Comparison of ENCODE assay signal across 10 cellular contexts in the genomic region with DNA sequence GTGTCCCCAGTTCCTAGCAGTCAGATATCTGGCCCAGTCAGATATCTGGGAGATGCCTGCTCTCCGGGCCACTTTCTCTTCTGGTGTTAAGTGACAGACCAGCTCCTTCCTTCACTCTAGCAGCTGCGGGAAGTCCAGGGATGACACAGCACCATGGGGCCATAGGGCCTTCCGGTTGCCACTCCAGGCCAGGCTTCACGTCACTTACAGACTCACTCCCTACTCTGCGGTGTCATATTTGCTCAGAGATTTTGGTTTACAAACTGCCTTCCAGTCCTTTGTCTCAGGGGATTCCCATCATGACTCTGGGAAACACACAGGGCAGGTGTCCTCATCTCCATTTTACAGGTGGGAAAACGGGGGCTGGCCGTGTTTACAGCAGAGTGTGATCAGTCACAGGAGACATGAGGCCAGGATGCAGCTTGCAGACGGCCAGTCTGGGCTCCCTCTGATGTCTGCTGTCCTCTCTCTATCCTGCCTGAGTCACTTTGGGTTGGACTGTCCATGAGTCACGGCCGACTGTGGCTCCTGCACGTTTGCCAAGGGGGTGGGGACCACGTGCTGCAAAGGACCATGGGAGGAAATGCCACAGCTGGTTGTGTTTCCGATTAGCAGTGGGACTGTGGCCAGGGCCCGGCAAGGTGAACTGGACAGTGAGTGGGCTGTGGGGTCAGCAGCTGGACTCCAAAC. TPM values are rescaled to one million over a fixed set of nuclear protein-coding genes. Genes with fewer than 3 reads are reported as not detected.
A peak's percentile ranks its signal among the peaks of the same experiment; 100 is the strongest.
DNase-seq lines count a peak whose midpoint lies in the region; ATAC-seq and TF ChIP-seq lines count a peak whose summit lies in the region.
"Had no signal": no experiment of that assay in that cellular context is flagged by ENCODE, and none has a peak within 500 bp of the region (broad histone marks: within the 10 kb centered on the region; RNA-seq: fewer than 3 reads in every experiment).

No MANE protein-coding gene starts in this region.

- no peak overlapping the region for H4K8ac ChIP-seq in mesendoderm (ENCODE audit: low read depth, low read length)

- peak; percentile 28 for ATAC-seq in CD4-positive, alpha-beta T cell (ENCODE audit: poor library complexity)
- no peak for ATAC-seq in activated naive CD8-positive, alpha-beta T cell treated with anti-CD3 and anti-CD28 coated beads, Interleukin-2, amount 10 ng/mL, durations not matched to agents 7 days and 5 days (ENCODE audit: low read depth)

- H3K36me3 ChIP-seq in right atrium auricular region, result no peaks in the 10 kb centered on the region
- no peaks in the 10 kb centered on the region for H3K36me3 ChIP-seq in mesendoderm (ENCODE audit: control insufficient read depth, insufficient read depth, low read length)

- no peak overlapping the region for H2AK5ac ChIP-seq in mesendoderm (ENCODE audit: low read length)

- H3K27ac Mint-ChIP-seq in CD4-positive, alpha-beta T cell, result peak overlapping the region; percentile 77
- H3K27ac Mint-ChIP-seq in activated naive CD8-positive, alpha-beta T cell treated with anti-CD3 and anti-CD28 coated beads, Interleukin-2, amount 10 ng/mL, durations not matched to agents 7 days and 5 days, result peak overlapping the region; percentile 65
- H3K27ac Mint-ChIP-seq: IgD-negative memory B cell had no signal

- H3K27ac ChIP-seq in CD4-positive, alpha-beta T cell (ENCODE audit: low read depth, low read length), result no peak overlapping the region
- H3K27ac ChIP-seq in right atrium auricular region, result peak overlapping the region; percentile 92 to 95
- no peak overlapping the region for H3K27ac ChIP-seq in mesendoderm (ENCODE audit: low read depth, low read length)

- no peaks in the 10 kb centered on the region for H3K27me3 ChIP-seq in CD4-positive, alpha-beta T cell (ENCODE audit: control insufficient read depth, insufficient read depth, low read length)
- H3K27me3 ChIP-seq in right atrium auricular region (no peaks in the 10 kb centered on the region), mesendoderm (ENCODE audit: insufficient read depth, low read length, poor library complexity) (no peaks in the 10 kb centered on the region)

- WGBS in mesendoderm (ENCODE audit: extremely low coverage, insufficient coverage, low lambda C conversion rate), result no CpG with 5 or more reads among the region's 14 CpGs

- no peak overlapping the region for H4K5ac ChIP-seq in mesendoderm (ENCODE audit: low read length)

- peaks cover 5% of the 10 kb centered on the region for H3K9me3 Mint-ChIP-seq in CD4-positive, alpha-beta T cell
- H3K9me3 Mint-ChIP-seq in activated naive CD8-positive, alpha-beta T cell treated with anti-CD3 and anti-CD28 coated beads, Interleukin-2, amount 10 ng/mL, durations not matched to agents 7 days and 5 days, result peaks cover 5% of the 10 kb centered on the region

- H3K9me3 ChIP-seq in CD4-positive, alpha-beta T cell (ENCODE audit: control insufficient read depth, low read length), result peaks cover 10% of the 10 kb centered on the region
- no peaks in the 10 kb centered on the region for H3K9me3 ChIP-seq in right atrium auricular region

- H3K18ac ChIP-seq in mesendoderm (ENCODE audit: low read length), result no peak overlapping the region

- H2BK5ac ChIP-seq in mesendoderm (ENCODE audit: low read length), result no peak overlapping the region

- no peak overlapping the region for H3K23ac ChIP-seq in mesendoderm (ENCODE audit: low read length)

- intact Hi-C loops in CD4-positive, alpha-beta T cell (cut with DNase I, micrococcal nuclease), result no loop called here

- H3K36me3 Mint-ChIP-seq in CD4-positive, alpha-beta T cell (ENCODE audit: low read depth), result no peaks in the 10 kb centered on the region
- peaks cover 5% of the 10 kb centered on the region for H3K36me3 Mint-ChIP-seq in activated naive CD8-positive, alpha-beta T cell treated with anti-CD3 and anti-CD28 coated beads, Interleukin-2, amount 10 ng/mL, durations not matched to agents 7 days and 5 days
- H3K36me3 Mint-ChIP-seq: IgD-negative memory B cell had no signal

- H3K4me3 Mint-ChIP-seq in CD4-positive, alpha-beta T cell, result no peak overlapping the region
- no peak overlapping the region for H3K4me3 Mint-ChIP-seq in activated naive CD8-positive, alpha-beta T cell treated with anti-CD3 and anti-CD28 coated beads, Interleukin-2, amount 10 ng/mL, durations not matched to agents 7 days and 5 days
- H3K4me3 Mint-ChIP-seq: neural crest cell had no signal

- DNase-seq in CD4-positive, alpha-beta T cell, result peak in 3 of 10 experiments; percentile 29 to 37 (median 31)
- DNase-seq in LoVo (ENCODE audit: low spot score) (peak; percentile 94), right atrium auricular region (ENCODE audit: low spot score) (peak; percentile 99), smooth muscle cell of the brain vasculature (ENCODE audit: low read depth, low spot score) (peak; percentile 82), mesendoderm (no peak), NCI-H748 treated with DMSO at 0.1 percent for 48 hours (lab: John Stamatoyannopoulos, UW) (no peak), KG1 (lab: John Stamatoyannopoulos, UW) (no peak)
- no peak for DNase-seq in activated naive CD8-positive, alpha-beta T cell treated with anti-CD3 and anti-CD28 coated beads, Interleukin-2, amount 10 ng/mL, durations not matched to agents 7 days and 5 days

- no peak overlapping the region for H2BK120ac ChIP-seq in mesendoderm (ENCODE audit: low read depth, low read length)

- H3K4me2 ChIP-seq in mesendoderm (ENCODE audit: low read length), result no peak overlapping the region

- POLR2A ChIA-PET in CD4-positive, alpha-beta T cell (lab: Charles Lee), result no interaction called here
- POLR2A ChIA-PET in activated naive CD8-positive, alpha-beta T cell treated with anti-CD3 and anti-CD28 coated beads, Interleukin-2, amount 10 ng/mL, durations not matched to agents 7 days and 5 days (lab: Charles Lee), result no interaction called here

- H3K4me1 Mint-ChIP-seq in CD4-positive, alpha-beta T cell (ENCODE audit: low read depth), result peaks cover 34% of the 10 kb centered on the region
- peaks cover 27% of the 10 kb centered on the region for H3K4me1 Mint-ChIP-seq in activated naive CD8-positive, alpha-beta T cell treated with anti-CD3 and anti-CD28 coated beads, Interleukin-2, amount 10 ng/mL, durations not matched to agents 7 days and 5 days
- H3K4me1 Mint-ChIP-seq: neural crest cell had no signal

- H2BK15ac ChIP-seq in mesendoderm (replicated peaks; ENCODE audit: low read depth), result no peak overlapping the region

- no peak for TF ChIP-seq CTCF in CD4-positive, alpha-beta T cell (IDR thresholded peaks at IDR 0.05)
- TF ChIP-seq CTCF in right atrium auricular region (IDR thresholded peaks at IDR 0.05), result no peak

- H3K4ac ChIP-seq in mesendoderm (ENCODE audit: low read depth, low read length), result no peak overlapping the region

- no peaks in the 10 kb centered on the region for H3K79me2 ChIP-seq in mesendoderm (ENCODE audit: control insufficient read depth, insufficient read depth, low read length)

- CTCF ChIA-PET in CD4-positive, alpha-beta T cell (lab: Charles Lee), result interaction anchor here (11.7 kb wide), 1 partner anchor 48 kb away, joined by 130 read pairs; no protein-coding TSS in a partner anchor

- H3K4me1 ChIP-seq in right atrium auricular region (peaks cover 0 to 69% of the 10 kb centered on the region in 2 donors), mesendoderm (ENCODE audit: control insufficient read depth, low read depth, low read length) (no peaks in the 10 kb centered on the region)

- H3K56ac ChIP-seq in mesendoderm (ENCODE audit: low read length), result no peak overlapping the region

- H3K79me1 ChIP-seq in mesendoderm (ENCODE audit: low read length), result no peaks in the 10 kb centered on the region

- H3K9ac ChIP-seq in mesendoderm (ENCODE audit: low read length), result no peak overlapping the region

- H3K27me3 Mint-ChIP-seq in CD4-positive, alpha-beta T cell, result no peaks in the 10 kb centered on the region
- H3K27me3 Mint-ChIP-seq in activated naive CD8-positive, alpha-beta T cell treated with anti-CD3 and anti-CD28 coated beads, Interleukin-2, amount 10 ng/mL, durations not matched to agents 7 days and 5 days, result no peaks in the 10 kb centered on the region

- H3K4me3 ChIP-seq in right atrium auricular region (peak overlapping the region in 1 of 2 donors; percentile 2), mesendoderm (ENCODE audit: low read length) (no peak overlapping the region)

RNA-seq across cellular contexts. Expression of gene TBC1D22A, which starts 8.2 kb away (rescaled TPM):
- total RNA-seq in CD4-positive, alpha-beta T cell, result 10 to 100 TPM; 27.1 to 31.7 TPM
- total RNA-seq in activated naive CD8-positive, alpha-beta T cell treated with anti-CD3 and anti-CD28 coated beads, Interleukin-2, amount 10 ng/mL, durations not matched to agents 7 days and 5 days, result 10 to 100 TPM; 47.2 to 49.1 TPM
- total RNA-seq in right atrium auricular region, result 10 to 100 TPM; 11.5 to 15.4 TPM
- 11.9 TPM for polyA plus RNA-seq in mesendoderm (2013, experiment 1 of 2)
- polyA plus RNA-seq in mesendoderm (2013, experiment 2 of 2), result 11.3 TPM

RNA-seq across cellular contexts. Expression of gene CERK, which starts 16.2 kb away (rescaled TPM):
- total RNA-seq in CD4-positive, alpha-beta T cell, result 10 to 100 TPM; 84.6 to 88.5 TPM
- total RNA-seq in activated naive CD8-positive, alpha-beta T cell treated with anti-CD3 and anti-CD28 coated beads, Interleukin-2, amount 10 ng/mL, durations not matched to agents 7 days and 5 days, result 10 to 100 TPM; 90.8 to 94.9 TPM
- total RNA-seq in right atrium auricular region, result 10 to 100 TPM; 46.0 to 59.8 TPM
- polyA plus RNA-seq in mesendoderm (2013, experiment 1 of 2), result 26.7 TPM
- polyA plus RNA-seq in mesendoderm (2013, experiment 2 of 2), result 26.7 TPM

Comparison
In these comparisons a context has a peak if more than half of its experiments do, and no peak if none do; other contexts are left out.
1. DNase-seq: peak in LoVo (single experiment), right atrium auricular region (single experiment) and smooth muscle cell of the brain vasculature (single experiment); none in activated naive CD8-positive, alpha-beta T cell treated with anti-CD3 and anti-CD28 coated beads, Interleukin-2, amount 10 ng/mL, durations not matched to agents 7 days and 5 days (single experiment), mesendoderm (single experiment), NCI-H748 treated with DMSO at 0.1 percent for 48 hours (single experiment) and KG1 (single experiment).
2. H3K27ac ChIP-seq: peak in right atrium auricular region (2 of 2); none in CD4-positive, alpha-beta T cell (single experiment) and mesendoderm (single experiment).